Comparison of ENCODE assay signal across 1 cellular context in genomic region chr2:132146774-132147173, GRCh38.
TF ChIP-seq lines count a peak whose summit lies in the region.

No MANE protein-coding gene starts in this region.

TF ChIP-seq in K562, 482 proteins besides CTCF, POLR2A, EP300 and RAD21 (continued from another document):
- TF ChIP-seq, protein P1, sequence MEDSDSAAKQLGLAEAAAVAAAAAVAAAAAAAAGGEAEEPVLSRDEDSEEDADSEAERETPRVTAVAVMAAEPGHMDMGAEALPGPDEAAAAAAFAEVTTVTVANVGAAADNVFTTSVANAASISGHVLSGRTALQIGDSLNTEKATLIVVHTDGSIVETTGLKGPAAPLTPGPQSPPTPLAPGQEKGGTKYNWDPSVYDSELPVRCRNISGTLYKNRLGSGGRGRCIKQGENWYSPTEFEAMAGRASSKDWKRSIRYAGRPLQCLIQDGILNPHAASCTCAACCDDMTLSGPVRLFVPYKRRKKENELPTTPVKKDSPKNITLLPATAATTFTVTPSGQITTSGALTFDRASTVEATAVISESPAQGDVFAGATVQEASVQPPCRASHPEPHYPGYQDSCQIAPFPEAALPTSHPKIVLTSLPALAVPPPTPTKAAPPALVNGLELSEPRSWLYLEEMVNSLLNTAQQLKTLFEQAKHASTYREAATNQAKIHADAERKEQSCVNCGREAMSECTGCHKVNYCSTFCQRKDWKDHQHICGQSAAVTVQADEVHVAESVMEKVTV (CRISPR knock-in tag; IDR thresholded peaks at IDR 0.05): peak; percentile 21; the same call in 1 of the 2 replicates
